ENCODE assay signal across 17 cellular contexts in the genomic region with DNA sequence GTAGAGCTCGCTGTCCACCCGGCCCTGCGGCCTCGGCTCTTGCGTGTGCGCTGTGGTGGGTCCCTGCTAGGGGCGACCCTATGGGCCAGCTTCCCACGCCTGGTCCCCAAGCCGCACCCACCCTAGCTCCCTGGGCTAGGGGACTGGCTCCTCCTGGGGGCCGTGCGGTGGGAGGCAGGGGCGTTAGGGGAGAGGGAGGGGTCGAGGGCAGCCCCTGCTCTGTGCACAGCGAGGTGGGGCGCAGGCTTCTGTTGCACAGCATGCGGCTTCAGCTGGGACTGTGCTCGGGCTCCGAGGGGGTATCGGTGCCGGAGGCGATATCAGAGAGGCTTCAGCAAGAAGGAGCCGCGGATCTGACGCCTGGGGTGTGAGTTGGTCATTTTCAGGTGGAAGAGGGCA.
"Had no signal": no experiment of that assay in that cellular context is flagged by ENCODE, and none has a peak within 500 bp of the region (broad histone marks: within the 10 kb centered on the region; RNA-seq: fewer than 3 reads in every experiment).

No MANE protein-coding gene starts in this region.

- H3K4me3 Mint-ChIP-seq: activated T-cell treated with anti-CD3 and anti-CD28 coated beads, Interleukin-2, amount 50 U/mL, for 24 hours; activated T-helper 17 cell treated with anti-CD3 and anti-CD28 coated beads, Interleukin-2, amount 50 U/mL, for 72 hours; endodermal cell; natural killer cell treated with Interleukin-12 subunit alpha and Interleukin-12 subunit beta and Interleukin-15 and Interleukin-18, amount 100 ng/mL, for 72 hours; WTC11 had no signal

- H3K27ac ChIP-seq: epithelial cell of prostate, left lung, psoas muscle, right atrium auricular region, upper lobe of left lung had no signal

- ATAC-seq: activated naive CD4-positive, alpha-beta T cell treated with anti-CD3 and anti-CD28 coated beads, Interleukin-2, amount 50 U/mL, for 72 hours; activated T-helper 17 cell treated with anti-CD3 and anti-CD28 coated beads, Interleukin-2, amount 50 U/mL, for 72 hours; left lung; psoas muscle; WTC11 had no signal

- H3K4me1 ChIP-seq: left lung, psoas muscle, right atrium auricular region had no signal

- H3K36me3 ChIP-seq: left lung, right atrium auricular region, upper lobe of left lung had no signal

- H3K4me3 ChIP-seq: left lung, psoas muscle had no signal

- H3K4me1 Mint-ChIP-seq: activated T-helper 17 cell treated with anti-CD3 and anti-CD28 coated beads, Interleukin-2, amount 50 U/mL, for 72 hours; endodermal cell; WTC11 had no signal

- H3K9me3 Mint-ChIP-seq: activated naive CD4-positive, alpha-beta T cell treated with anti-CD3 and anti-CD28 coated beads, Interleukin-2, amount 50 U/mL, for 72 hours; activated T-cell treated with anti-CD3 and anti-CD28 coated beads, Interleukin-2, amount 50 U/mL, for 24 hours; activated T-helper 17 cell treated with anti-CD3 and anti-CD28 coated beads, Interleukin-2, amount 50 U/mL, for 72 hours; natural killer cell treated with Interleukin-12 subunit alpha and Interleukin-12 subunit beta and Interleukin-15 and Interleukin-18, amount 100 ng/mL, for 72 hours had no signal

- DNase-seq: activated CD8-positive, alpha-beta memory T cell treated with anti-CD3 and anti-CD28 coated beads for 24 hours; activated CD8-positive, alpha-beta memory T cell treated with anti-CD3 and anti-CD28 coated beads, Interleukin-2, amount 50 U/mL, for 4 hours; activated T-cell treated with anti-CD3 and anti-CD28 coated beads, Interleukin-2, amount 50 U/mL, for 24 hours; cortex of kidney; endodermal cell; midbrain; stimulated activated CD4-positive, alpha-beta T cell treated with anti-CD3 and anti-CD28 coated beads, Interleukin-4, amount 100 ng/mL, for 4 hours; T1000 had no signal

- H3K9me3 ChIP-seq: left lung, psoas muscle, right atrium auricular region, upper lobe of left lung had no signal

- H3K27ac Mint-ChIP-seq: activated naive CD4-positive, alpha-beta T cell treated with anti-CD3 and anti-CD28 coated beads, Interleukin-2, amount 50 U/mL, for 72 hours; activated T-cell treated with anti-CD3 and anti-CD28 coated beads, Interleukin-2, amount 50 U/mL, for 24 hours; activated T-helper 17 cell treated with anti-CD3 and anti-CD28 coated beads, Interleukin-2, amount 50 U/mL, for 72 hours; endodermal cell; natural killer cell treated with Interleukin-12 subunit alpha and Interleukin-12 subunit beta and Interleukin-15 and Interleukin-18, amount 100 ng/mL, for 72 hours; WTC11 had no signal
